ENCODE assay signal across 27 cellular contexts in the genomic region with DNA sequence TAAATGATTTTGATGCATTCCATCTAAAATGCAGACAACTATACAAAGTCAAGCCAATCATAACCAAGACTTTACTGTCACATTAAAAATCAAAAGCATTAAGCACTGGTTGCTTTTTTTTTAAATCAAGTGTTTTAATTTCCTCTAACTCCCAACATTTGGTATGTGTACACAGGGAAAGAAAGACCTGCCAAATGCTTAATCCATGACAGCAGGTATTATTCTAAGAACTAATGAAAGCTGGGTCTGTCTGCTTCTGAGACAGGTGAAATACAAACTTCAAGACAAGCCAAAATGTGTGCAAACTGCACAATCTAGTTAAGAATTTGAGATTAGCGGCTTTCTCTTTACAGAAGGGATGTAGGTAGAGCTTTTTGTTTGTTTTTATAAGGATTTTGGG.
"Had no signal": no experiment of that assay in that cellular context is flagged by ENCODE, and none has a peak within 500 bp of the region (broad histone marks: within the 10 kb centered on the region; RNA-seq: fewer than 3 reads in every experiment).

No MANE protein-coding gene starts in this region.

- DNase-seq: stimulated activated CD4-positive, alpha-beta T cell treated with anti-CD3 and anti-CD28 coated beads, Interleukin-2, amount 100 ng/mL, for 48 hours; stimulated activated CD4-positive, alpha-beta T cell treated with anti-CD3 and anti-CD28 coated beads, Interleukin-4, amount 100 ng/mL, for 1 hour; stimulated activated CD4-positive, alpha-beta T cell treated with anti-CD3 and anti-CD28 coated beads, Interleukin-4, amount 100 ng/mL, for 24 hours; stimulated activated CD4-positive, alpha-beta T cell treated with anti-CD3 and anti-CD28 coated beads, Interleukin-4, amount 100 ng/mL, for 4 hours; stimulated activated CD8-positive, alpha-beta memory T cell treated with anti-CD3 and anti-CD28 coated beads, Interleukin-4, amount 100 ng/mL, for 48 hours; stimulated activated naive B cell treated with anti-CD40 and anti-IgM and Interleukin-4, amounts not matched to agents 10 μg/mL and 1 μg/mL and 100 μg/mL, for 72 hours; stimulated activated naive CD4-positive, alpha-beta T cell; stimulated activated naive CD4-positive, alpha-beta T cell treated with Interleukin-2 at 50 U/mL for 16 hours; stimulated activated naive CD8-positive, alpha-beta T cell treated with anti-CD3 and anti-CD28 coated beads, Interleukin-15, amount 100 ng/mL, for 72 hours; stimulated activated naive CD8-positive, alpha-beta T cell treated with anti-CD3 and anti-CD28 coated beads, Interleukin-15, Interleukin-2, amounts not matched to agents 100 U/mL and 50 U/mL, for 24 hours; stomach; substantia nigra; testis; thyroid gland; tibial artery; transverse colon; trophoblast cell; upper lobe of left lung; upper lobe of right lung; uterus had no signal

- H3K27me3 ChIP-seq: stomach, suprapubic skin, testis, thyroid gland, tibial artery, tibial nerve, transverse colon, upper lobe of left lung, upper lobe of right lung, uterus, vagina had no signal

- H3K36me3 ChIP-seq: suprapubic skin, thoracic aorta, thyroid gland, tibial artery, transverse colon, upper lobe of left lung, upper lobe of right lung, uterus, vagina had no signal

- H3K4me1 ChIP-seq: stomach, suprapubic skin, testis, thyroid gland, tibial nerve, transverse colon, upper lobe of left lung, upper lobe of right lung, uterus, vagina had no signal

- H3K27ac ChIP-seq: stomach, suprapubic skin, testis, thoracic aorta, thyroid gland, tibial nerve, transverse colon, upper lobe of left lung, upper lobe of right lung, uterus, vagina had no signal

- H3K9me3 ChIP-seq: stomach, suprapubic skin, testis, thoracic aorta, thyroid gland, tibial artery, tibial nerve, transverse colon, upper lobe of left lung, upper lobe of right lung, uterus, vagina had no signal

- ATAC-seq: stimulated activated effector memory CD8-positive, alpha-beta T cell treated with anti-CD3 and anti-CD28 coated beads, Interleukin-12 subunit alpha, Interleukin-12 subunit beta, amount 100 ng/mL, for 72 hours; stimulated activated memory B cell treated with anti-CD40 and anti-IgM and Interleukin-4, amounts not matched to agents 10 μg/mL and 1 μg/mL and 100 μg/mL, for 72 hours; stimulated activated naive B cell treated with anti-CD40 and anti-IgM and Interleukin-4, amounts not matched to agents 10 μg/mL and 1 μg/mL and 100 μg/mL, for 72 hours; stimulated activated naive CD8-positive, alpha-beta T cell treated with anti-CD3 and anti-CD28 coated beads, Interleukin-15, amount 100 ng/mL, for 72 hours; stimulated activated naive CD8-positive, alpha-beta T cell treated with anti-CD3 and anti-CD28 coated beads, Interleukin-15, Interleukin-2, amounts not matched to agents 100 U/mL and 50 U/mL, for 24 hours; upper lobe of right lung had no signal

- FAIRE-seq: urothelium cell line had no signal

- H3K4me3 ChIP-seq: stomach, suprapubic skin, testis, thoracic aorta, thyroid gland, tibial artery, tibial nerve, transverse colon, upper lobe of left lung, upper lobe of right lung, uterus, vagina had no signal
